In genomic region chr3:184820525-184820924, GRCh38 we compare ENCODE assay signal across 18 cellular contexts.
"Had no signal": no experiment of that assay in that cellular context is flagged by ENCODE, and none has a peak within 500 bp of the region (broad histone marks: within the 10 kb centered on the region; RNA-seq: fewer than 3 reads in every experiment).

No MANE protein-coding gene starts in this region.

- DNase-seq: cortex of kidney; effector memory CD4-positive, alpha-beta T cell; glutamatergic neuron; immature natural killer cell; kidney; left colon; mesendoderm; naive B cell; sigmoid colon; small intestine; stimulated activated CD4-positive, alpha-beta T cell treated with anti-CD3 and anti-CD28 coated beads, Interleukin-12 subunit alpha, Interleukin-12 subunit beta, amount 100 ng/mL, for 4 hours; stimulated activated naive CD8-positive, alpha-beta T cell treated with anti-CD3 and anti-CD28 coated beads, Interleukin-15, Interleukin-2, amounts not matched to agents 100 U/mL and 50 U/mL, for 24 hours; thyroid gland had no signal

- H3K27me3 Mint-ChIP-seq: naive B cell, type B pancreatic cell had no signal

- H3K27ac ChIP-seq: gastroesophageal sphincter, sigmoid colon, suprapubic skin, thyroid gland had no signal

- H3K9me3 ChIP-seq: gastroesophageal sphincter, sigmoid colon, suprapubic skin, thyroid gland had no signal

- H3K36me3 ChIP-seq: sigmoid colon, thyroid gland had no signal

- ATAC-seq: esophagus mucosa; gastroesophageal sphincter; left colon; stimulated activated naive CD8-positive, alpha-beta T cell treated with anti-CD3 and anti-CD28 coated beads, Interleukin-15, Interleukin-2, amounts not matched to agents 100 U/mL and 50 U/mL, for 24 hours had no signal

- H3K4me1 ChIP-seq: suprapubic skin, thyroid gland had no signal

- H3K9me3 Mint-ChIP-seq: immature natural killer cell, naive B cell, nephron, type B pancreatic cell had no signal

- H3K4me3 Mint-ChIP-seq: immature natural killer cell, naive B cell, nephron, type B pancreatic cell had no signal

- H3K4me3 ChIP-seq: gastroesophageal sphincter, sigmoid colon, suprapubic skin, thyroid gland had no signal

- H3K27me3 ChIP-seq: gastroesophageal sphincter, sigmoid colon, suprapubic skin, thyroid gland had no signal

- H3K27ac Mint-ChIP-seq: immature natural killer cell, nephron, type B pancreatic cell had no signal
